Comparison of ENCODE assay signal across 2 cellular contexts in the genomic region with DNA sequence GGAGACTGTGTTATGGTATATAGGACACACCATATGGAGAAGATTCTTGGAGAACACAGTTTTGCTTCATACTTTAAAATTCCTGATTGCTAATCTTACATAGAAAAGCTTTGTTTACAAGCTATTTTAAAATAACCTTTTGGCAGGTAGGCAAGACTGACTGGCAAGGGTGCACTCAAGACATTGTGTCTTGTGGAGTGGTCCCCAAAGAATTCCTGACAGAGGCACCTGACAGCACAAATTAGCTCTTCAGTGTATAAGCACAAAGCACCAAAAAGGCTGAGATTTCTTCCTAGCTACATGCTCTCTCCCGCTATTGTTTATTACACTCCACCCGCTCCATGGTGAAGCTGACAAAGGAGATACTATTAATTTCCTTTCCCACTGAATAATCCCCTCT.
A peak's percentile ranks its signal among the peaks of the same experiment; 100 is the strongest.
TF ChIP-seq lines count a peak whose summit lies in the region.

No MANE protein-coding gene starts in this region.

TF ChIP-seq in IMR-90, 13 proteins besides CTCF, POLR2A, EP300 and RAD21 (continued from another document):
- no peak for TF ChIP-seq SMC3 (IDR thresholded peaks at IDR 0.05; ENCODE audit: low read depth, low read length)
- TF ChIP-seq, protein P1, sequence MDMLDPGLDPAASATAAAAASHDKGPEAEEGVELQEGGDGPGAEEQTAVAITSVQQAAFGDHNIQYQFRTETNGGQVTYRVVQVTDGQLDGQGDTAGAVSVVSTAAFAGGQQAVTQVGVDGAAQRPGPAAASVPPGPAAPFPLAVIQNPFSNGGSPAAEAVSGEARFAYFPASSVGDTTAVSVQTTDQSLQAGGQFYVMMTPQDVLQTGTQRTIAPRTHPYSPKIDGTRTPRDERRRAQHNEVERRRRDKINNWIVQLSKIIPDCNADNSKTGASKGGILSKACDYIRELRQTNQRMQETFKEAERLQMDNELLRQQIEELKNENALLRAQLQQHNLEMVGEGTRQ (IDR thresholded peaks at IDR 0.05; ENCODE audit: low read depth, low read length): no peak
- TF ChIP-seq FOS (IDR thresholded peaks at IDR 0.05; ENCODE audit: low read depth, low read length): no peak
- TF ChIP-seq MAZ (IDR thresholded peaks at IDR 0.05; ENCODE audit: borderline replicate concordance, low read depth, low read length): no peak
- TF ChIP-seq, protein P2, sequence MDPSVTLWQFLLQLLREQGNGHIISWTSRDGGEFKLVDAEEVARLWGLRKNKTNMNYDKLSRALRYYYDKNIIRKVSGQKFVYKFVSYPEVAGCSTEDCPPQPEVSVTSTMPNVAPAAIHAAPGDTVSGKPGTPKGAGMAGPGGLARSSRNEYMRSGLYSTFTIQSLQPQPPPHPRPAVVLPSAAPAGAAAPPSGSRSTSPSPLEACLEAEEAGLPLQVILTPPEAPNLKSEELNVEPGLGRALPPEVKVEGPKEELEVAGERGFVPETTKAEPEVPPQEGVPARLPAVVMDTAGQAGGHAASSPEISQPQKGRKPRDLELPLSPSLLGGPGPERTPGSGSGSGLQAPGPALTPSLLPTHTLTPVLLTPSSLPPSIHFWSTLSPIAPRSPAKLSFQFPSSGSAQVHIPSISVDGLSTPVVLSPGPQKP (IDR thresholded peaks at IDR 0.05; ENCODE audit: borderline replicate concordance, low read depth, low read length): no peak
- TF ChIP-seq NFE2L2 (IDR thresholded peaks at IDR 0.05; ENCODE audit: low read depth, low read length): no peak
- no peak for TF ChIP-seq RCOR1 (IDR thresholded peaks at IDR 0.05; ENCODE audit: insufficient replicate concordance, low read length)
- no peak for TF ChIP-seq MXI1 (IDR thresholded peaks at IDR 0.05; ENCODE audit: borderline replicate concordance, low read depth, low read length)
- TF ChIP-seq CHD1 (IDR thresholded peaks at IDR 0.05; ENCODE audit: low read depth, low read length): no peak

TF ChIP-seq in neural cell, 6 proteins besides CTCF, POLR2A, EP300 and RAD21 (continued from another document):
- TF ChIP-seq MXI1 (conservative IDR thresholded peaks at IDR 0.05; ENCODE audit: poor library complexity, severe bottlenecking) (no peak), SMC3 (conservative IDR thresholded peaks at IDR 0.05; ENCODE audit: poor library complexity) (no peak), REST (IDR thresholded peaks at IDR 0.05; ENCODE audit: borderline replicate concordance) (peak; percentile 43)
TF ChIP-seq in neural cell: peak in this region for 2.
